8 cellular contexts compared by ENCODE assay signal in the genomic region with DNA sequence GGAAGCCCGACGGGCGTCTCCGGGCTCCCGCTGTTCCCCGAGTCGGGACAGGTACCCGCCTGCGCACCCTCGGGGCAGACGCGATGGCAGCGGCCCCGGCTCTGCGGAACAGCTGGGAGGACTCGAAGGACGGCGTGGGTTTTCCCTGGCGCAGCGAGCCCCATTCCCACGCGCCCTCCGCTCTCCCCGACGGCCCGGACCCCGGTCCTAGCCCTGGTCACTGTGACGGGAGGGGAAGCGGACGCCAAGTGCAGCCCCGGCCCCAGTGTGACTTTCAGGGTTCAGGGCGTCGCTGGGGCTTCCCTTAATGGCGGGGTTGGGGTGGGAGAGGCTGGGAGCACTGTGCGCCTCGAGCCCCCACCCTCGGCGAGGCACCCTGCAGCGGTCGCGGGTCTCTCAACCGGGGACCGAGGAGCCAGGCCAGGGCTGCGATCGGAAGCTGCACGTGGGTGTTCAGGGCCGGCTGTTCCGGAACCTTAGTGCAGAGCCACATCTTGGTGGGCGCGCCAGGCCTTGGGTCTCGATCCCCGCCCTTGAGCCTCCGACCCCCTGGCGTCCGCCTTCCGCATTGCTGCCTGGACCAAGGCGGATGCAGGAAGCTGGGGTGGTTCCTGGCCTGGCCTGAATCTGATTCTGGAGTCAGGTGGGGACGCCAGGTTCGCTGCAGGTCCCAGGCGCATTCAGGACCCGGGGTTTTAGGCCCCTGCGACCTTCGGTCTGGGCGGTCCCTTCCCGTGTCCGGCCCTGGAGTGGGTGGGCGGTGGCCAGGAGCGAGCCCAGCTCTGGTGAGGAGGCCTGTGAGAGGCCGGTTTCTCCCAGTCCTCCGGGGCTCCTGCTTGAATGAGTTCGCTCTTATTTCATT. TPM values are rescaled to one million over a fixed set of nuclear protein-coding genes. Genes with fewer than 3 reads are reported as not detected.
DNase-seq lines count a peak whose midpoint lies in the region; ATAC-seq and TF ChIP-seq lines count a peak whose summit lies in the region.

No MANE protein-coding gene starts in this region.

- WGBS in right cardiac atrium = 21% methylated on average over 65 of the region's 71 CpGs

- no peak overlapping the region for H3K4me3 ChIP-seq in right cardiac atrium (ENCODE audit: low read length)

- H3K4me1 ChIP-seq in right cardiac atrium (ENCODE audit: control insufficient read depth, insufficient read depth, low read length) = no peaks in the 10 kb centered on the region

- H3K27me3 ChIP-seq in right cardiac atrium (ENCODE audit: control insufficient read depth, insufficient read depth) = no peaks in the 10 kb centered on the region

- H3K9me3 ChIP-seq in right cardiac atrium (ENCODE audit: control insufficient read depth, low read length) = no peaks in the 10 kb centered on the region

- intact Hi-C loops in right cardiac atrium (cut with DNase I) = no loop called here

- TF ChIP-seq CTCF in GM20000 (IDR thresholded peaks at IDR 0.05; ENCODE audit: extremely low read depth, missing control alignments) = no peak

- H3K27ac ChIP-seq in right cardiac atrium (ENCODE audit: low read length) = no peak overlapping the region
- H3K27ac ChIP-seq in caudate nucleus (ENCODE audit: low read depth, low read length) = no peak overlapping the region

- peak; percentile 55 to 62 for ATAC-seq in right cardiac atrium
- no peak for ATAC-seq in GM21390 (IDR thresholded peaks at IDR 0.05; ENCODE audit: unreplicated experiment)
- ATAC-seq in GM18868 (IDR thresholded peaks at IDR 0.05; ENCODE audit: unreplicated experiment) = no peak

- peak; percentile 77 for DNase-seq in GM20000 (ENCODE audit: low spot score)
- peak; percentile 28 for DNase-seq in activated gamma-delta T cell treated with anti-CD3 and anti-CD28 coated beads, Interleukin-2, amount 50 U/mL, for 16 hours (ENCODE audit: low read depth)
- DNase-seq in right cardiac atrium = peak; percentile 55 to 86 (median 86)
- peak; percentile 46 for DNase-seq in stimulated activated CD4-positive, alpha-beta T cell treated with anti-CD3 and anti-CD28 coated beads, Interleukin-4, amount 100 ng/mL, for 1 hour
- DNase-seq in caudate nucleus (lab: John Stamatoyannopoulos, UW) = no peak
- no peak for DNase-seq in inferior parietal cortex (ENCODE audit: extremely low spot score)

RNA-seq across cellular contexts. Expression of gene LGALS7B, which starts 3.5 kb away (rescaled TPM):
- not detected for total RNA-seq in right cardiac atrium
- 0.70 TPM for polyA plus RNA-seq in right cardiac atrium

RNA-seq across cellular contexts. Expression of gene LGALS7, which starts 19.2 kb away (rescaled TPM):
- total RNA-seq in right cardiac atrium = 1 to 10 TPM in 1 of 4 donors, under 1 TPM in 1, not detected in 2; 0.79 to 1.1 TPM
- not detected for polyA plus RNA-seq in right cardiac atrium

RNA-seq across cellular contexts. Expression of gene LGALS4, which starts 20.3 kb away (rescaled TPM):
- total RNA-seq in right cardiac atrium = 1 to 10 TPM in 2 of 4 donors, under 1 TPM in 2; 0.56 to 1.2 (median 0.85) TPM
- 0.45 TPM for polyA plus RNA-seq in right cardiac atrium

RNA-seq across cellular contexts. Expression of gene ECH1, which starts 39.1 kb away (rescaled TPM):
- 100 to 1,000 TPM; 403 to 585 (median 523) TPM for total RNA-seq in right cardiac atrium
- polyA plus RNA-seq in right cardiac atrium = 1,015 TPM

RNA-seq across cellular contexts. Expression of gene CAPN12, which starts 48.2 kb away (rescaled TPM):
- total RNA-seq in right cardiac atrium = under 1 TPM; 0.22 to 0.85 (median 0.54) TPM
- polyA plus RNA-seq in right cardiac atrium = 0.91 TPM

Comparison
In these comparisons a context has a peak if more than half of its experiments do, and no peak if none do; other contexts are left out.
1. DNase-seq: peak in GM20000 (single experiment), activated gamma-delta T cell treated with anti-CD3 and anti-CD28 coated beads, Interleukin-2, amount 50 U/mL, for 16 hours (single experiment), right cardiac atrium (3 of 3) and stimulated activated CD4-positive, alpha-beta T cell treated with anti-CD3 and anti-CD28 coated beads, Interleukin-4, amount 100 ng/mL, for 1 hour (single experiment); none in caudate nucleus (0 of 61) and inferior parietal cortex (single experiment).
2. ATAC-seq: peak in right cardiac atrium (2 of 2); none in GM21390 (single experiment) and GM18868 (single experiment).